ENCODE assay signal across 1 cellular context in the genomic region with DNA sequence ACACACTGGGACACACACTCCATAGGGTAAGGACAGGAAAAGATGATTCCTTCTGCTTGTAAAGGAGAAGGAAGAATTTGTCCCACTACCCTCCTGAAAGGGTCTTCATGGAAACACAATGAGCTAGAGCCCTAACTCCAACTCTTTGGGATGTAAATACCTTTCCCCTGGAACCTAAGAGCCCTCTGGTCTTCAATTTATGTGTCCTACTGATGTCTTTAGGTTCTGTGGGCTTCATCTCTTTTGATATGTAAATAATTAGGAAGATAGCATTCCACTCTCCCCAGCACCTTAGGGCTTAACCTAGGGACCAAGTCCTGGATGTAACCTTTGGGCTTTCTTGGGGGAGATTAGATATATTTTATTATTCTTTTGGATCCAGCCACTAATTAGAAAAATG.
TF ChIP-seq lines count a peak whose summit lies in the region.

No MANE protein-coding gene starts in this region.

TF ChIP-seq in A549, 52 proteins besides CTCF, POLR2A, EP300 and RAD21 (continued from another document):
- TF ChIP-seq PHF8 (IDR thresholded peaks at IDR 0.05; ENCODE audit: borderline replicate concordance, low read depth) (no peak), HOXA7 (CRISPR knock-in tag; IDR thresholded peaks at IDR 0.05) (no peak)
- TF ChIP-seq, protein P1, sequence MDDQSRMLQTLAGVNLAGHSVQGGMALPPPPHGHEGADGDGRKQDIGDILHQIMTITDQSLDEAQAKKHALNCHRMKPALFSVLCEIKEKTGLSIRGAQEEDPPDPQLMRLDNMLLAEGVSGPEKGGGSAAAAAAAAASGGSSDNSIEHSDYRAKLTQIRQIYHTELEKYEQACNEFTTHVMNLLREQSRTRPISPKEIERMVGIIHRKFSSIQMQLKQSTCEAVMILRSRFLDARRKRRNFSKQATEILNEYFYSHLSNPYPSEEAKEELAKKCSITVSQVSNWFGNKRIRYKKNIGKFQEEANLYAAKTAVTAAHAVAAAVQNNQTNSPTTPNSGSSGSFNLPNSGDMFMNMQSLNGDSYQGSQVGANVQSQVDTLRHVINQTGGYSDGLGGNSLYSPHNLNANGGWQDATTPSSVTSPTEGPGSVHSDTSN (IDR thresholded peaks at IDR 0.05) = no peak
